Comparison of ENCODE assay signal across 8 cellular contexts in the genomic region with DNA sequence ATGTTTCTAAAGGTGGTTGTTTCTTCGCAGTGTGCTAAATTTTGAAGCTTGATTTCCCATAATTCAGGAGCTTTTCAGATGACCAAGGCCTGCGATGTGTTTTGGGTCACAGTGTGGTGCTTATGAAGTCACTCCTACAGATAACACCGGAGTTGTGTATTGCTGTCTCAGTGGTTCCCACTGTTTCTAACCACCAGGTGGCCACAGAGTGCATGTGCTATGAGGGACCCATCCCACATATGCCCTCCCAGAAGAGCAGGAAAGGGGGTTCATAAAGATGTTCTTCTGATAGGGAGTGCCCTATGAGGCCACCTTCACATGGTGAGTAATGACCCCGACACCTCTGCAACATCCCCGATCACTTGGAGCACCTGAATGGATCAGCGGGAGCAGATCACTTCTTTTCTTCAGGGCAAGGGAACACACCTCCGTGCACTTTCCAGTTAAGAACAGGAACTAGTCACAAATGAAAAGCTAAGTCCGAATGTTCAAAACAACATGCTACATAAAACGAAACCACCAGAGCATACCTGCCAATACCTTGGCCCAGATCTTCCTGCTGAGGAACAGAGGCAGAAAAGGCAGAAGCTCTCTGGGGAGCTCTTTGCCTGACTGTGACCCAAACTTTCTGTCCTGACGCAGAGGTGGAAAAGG.
DNase-seq lines count a peak whose midpoint lies in the region; ATAC-seq and TF ChIP-seq lines count a peak whose summit lies in the region.
"Not testable (repeated sequence)": the region's sequence is repeated elsewhere in the genome, so short reads cannot be mapped to it uniquely, and the experiment has no call there.

No MANE protein-coding gene starts in this region.

- not testable (repeated sequence) for H3K36me3 Mint-ChIP-seq in Caco-2 (ENCODE audit: insufficient read depth, unreplicated experiment); activated B cell treated with CpG ODN at 0.5 μM for 24 hours (ENCODE audit: low read depth); stimulated activated memory B cell treated with anti-CD40 and anti-IgM and Interleukin-4, amounts not matched to agents 10 μg/mL and 1 μg/mL and 100 μg/mL, for 72 hours

- not testable (repeated sequence) for H3K4me3 Mint-ChIP-seq in Caco-2 (ENCODE audit: unreplicated experiment)
- H3K4me3 Mint-ChIP-seq in activated B cell treated with CpG ODN at 0.5 μM for 24 hours: peak overlapping the region; percentile 11
- peak overlapping the region; percentile 63 for H3K4me3 Mint-ChIP-seq in stimulated activated memory B cell treated with anti-CD40 and anti-IgM and Interleukin-4, amounts not matched to agents 10 μg/mL and 1 μg/mL and 100 μg/mL, for 72 hours

- not testable (repeated sequence) for H3K27me3 ChIP-seq in Caco-2 (replicated peaks; ENCODE audit: control insufficient read depth, insufficient read depth, low read length)

- H3K27me3 Mint-ChIP-seq in Caco-2 (ENCODE audit: insufficient read depth, unreplicated experiment): not testable (repeated sequence)
- peaks cover 17% of the 10 kb centered on the region for H3K27me3 Mint-ChIP-seq in activated B cell treated with CpG ODN at 0.5 μM for 24 hours
- H3K27me3 Mint-ChIP-seq in stimulated activated memory B cell treated with anti-CD40 and anti-IgM and Interleukin-4, amounts not matched to agents 10 μg/mL and 1 μg/mL and 100 μg/mL, for 72 hours: peaks cover 26% of the 10 kb centered on the region

- H3K9me3 ChIP-seq in Caco-2: not testable (repeated sequence)

- not testable (repeated sequence) for H3K4me1 ChIP-seq in Caco-2

- CTCF ChIA-PET in Caco-2 (lab: Charles Lee); activated B cell treated with CpG ODN at 0.5 μM for 24 hours (lab: Charles Lee): not testable (repeated sequence)

- BruUV-seq in Caco-2 (replicated peaks; lab: Mats Ljungman, UMichigan): not testable (repeated sequence)

- intact Hi-C loops in Caco-2 (cut with micrococcal nuclease; ENCODE audit: unreplicated experiment); activated B cell treated with CpG ODN at 0.5 μM for 24 hours (cut with micrococcal nuclease); left colon (cut with DNase I, micrococcal nuclease): not testable (repeated sequence)

- TF ChIP-seq CTCF in Caco-2 (IDR thresholded peaks at IDR 0.05; ENCODE audit: insufficient read depth in 1 of 2, low read depth in 1 of 2, low read length in 1 of 2, severe bottlenecking in 1 of 2, unreplicated experiment in 1 of 2) (peak; percentile 21 to 35), LNCAP (IDR thresholded peaks at IDR 0.05) (peak; percentile 69)
- not testable (repeated sequence) for TF ChIP-seq CTCF in activated B cell treated with CpG ODN at 0.5 μM for 24 hours (IDR thresholded peaks at IDR 0.05)

- H3K4me3 ChIP-seq in Caco-2 (ENCODE audit: low read depth, low read length): not testable (repeated sequence)

- not testable (repeated sequence) for H3K9me3 Mint-ChIP-seq in Caco-2 (ENCODE audit: unreplicated experiment); activated B cell treated with CpG ODN at 0.5 μM for 24 hours; stimulated activated memory B cell treated with anti-CD40 and anti-IgM and Interleukin-4, amounts not matched to agents 10 μg/mL and 1 μg/mL and 100 μg/mL, for 72 hours

- POLR2A ChIA-PET in Caco-2 (lab: Charles Lee); activated B cell treated with CpG ODN at 0.5 μM for 24 hours (lab: Charles Lee): not testable (repeated sequence)

- DNase-seq in Caco-2 (peak in 1 of 2 experiments; percentile 7), RKO (ENCODE audit: low spot score) (peak; percentile 35), dermis blood vessel endothelial cell (peak; percentile 39), left colon (peak in 1 of 2 donors; percentile 10)
- not testable (repeated sequence) for DNase-seq in activated B cell treated with CpG ODN at 0.5 μM for 24 hours

- not testable (repeated sequence) for H3K4me1 Mint-ChIP-seq in Caco-2 (ENCODE audit: low read depth, unreplicated experiment); activated B cell treated with CpG ODN at 0.5 μM for 24 hours; stimulated activated memory B cell treated with anti-CD40 and anti-IgM and Interleukin-4, amounts not matched to agents 10 μg/mL and 1 μg/mL and 100 μg/mL, for 72 hours

- peak; percentile 61 for ATAC-seq in GM18867 (IDR thresholded peaks at IDR 0.05; ENCODE audit: unreplicated experiment)
- not testable (repeated sequence) for ATAC-seq in activated B cell treated with CpG ODN at 0.5 μM for 24 hours (ENCODE audit: low read depth)
- peak; percentile 38 for ATAC-seq in left colon
- peak; percentile 75 for ATAC-seq in stimulated activated memory B cell treated with anti-CD40 and anti-IgM and Interleukin-4, amounts not matched to agents 10 μg/mL and 1 μg/mL and 100 μg/mL, for 72 hours

- H3K27ac Mint-ChIP-seq in Caco-2 (ENCODE audit: unreplicated experiment); activated B cell treated with CpG ODN at 0.5 μM for 24 hours; stimulated activated memory B cell treated with anti-CD40 and anti-IgM and Interleukin-4, amounts not matched to agents 10 μg/mL and 1 μg/mL and 100 μg/mL, for 72 hours: not testable (repeated sequence)

- not testable (repeated sequence) for H3K36me3 ChIP-seq in Caco-2 (ENCODE audit: control insufficient read depth, insufficient read depth, low read length)
